Comparison of ENCODE assay signal across 4 cellular contexts in the genomic region with DNA sequence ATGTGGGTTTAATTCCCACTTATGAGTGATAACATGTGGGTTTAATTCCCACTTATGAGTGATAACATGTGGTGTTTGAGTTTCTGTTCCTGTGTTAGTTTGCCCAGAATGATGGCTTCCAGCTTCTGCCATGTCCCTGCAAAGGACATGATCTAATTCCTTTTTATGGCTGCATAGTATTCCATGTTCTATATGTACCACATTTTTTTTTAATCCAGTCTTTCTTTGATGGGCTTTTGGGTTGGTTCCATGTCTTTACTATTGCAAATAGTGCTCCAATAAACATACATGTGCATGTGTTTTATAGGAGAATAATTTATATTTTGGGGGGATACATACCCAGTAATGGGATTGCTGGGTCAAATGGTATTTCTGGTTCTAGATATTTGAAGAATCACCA.
A peak's percentile ranks its signal among the peaks of the same experiment; 100 is the strongest.
TF ChIP-seq lines count a peak whose summit lies in the region.

No MANE protein-coding gene starts in this region.

TF ChIP-seq in SK-N-SH treated with all-trans-retinoic acid at 6 μM for 48 hours, 23 proteins besides CTCF, POLR2A, EP300 and RAD21:
- TF ChIP-seq, protein P1, sequence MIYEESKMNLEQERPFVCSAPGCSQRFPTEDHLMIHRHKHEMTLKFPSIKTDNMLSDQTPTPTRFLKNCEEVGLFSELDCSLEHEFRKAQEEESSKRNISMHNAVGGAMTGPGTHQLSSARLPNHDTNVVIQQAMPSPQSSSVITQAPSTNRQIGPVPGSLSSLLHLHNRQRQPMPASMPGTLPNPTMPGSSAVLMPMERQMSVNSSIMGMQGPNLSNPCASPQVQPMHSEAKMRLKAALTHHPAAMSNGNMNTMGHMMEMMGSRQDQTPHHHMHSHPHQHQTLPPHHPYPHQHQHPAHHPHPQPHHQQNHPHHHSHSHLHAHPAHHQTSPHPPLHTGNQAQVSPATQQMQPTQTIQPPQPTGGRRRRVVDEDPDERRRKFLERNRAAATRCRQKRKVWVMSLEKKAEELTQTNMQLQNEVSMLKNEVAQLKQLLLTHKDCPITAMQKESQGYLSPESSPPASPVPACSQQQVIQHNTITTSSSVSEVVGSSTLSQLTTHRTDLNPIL (CRISPR knock-in tag; IDR thresholded peaks at IDR 0.05; ENCODE audit: low read depth) = no peak
- TF ChIP-seq CSDC2 (CRISPR knock-in tag; IDR thresholded peaks at IDR 0.05) (no peak), ZFP3 (CRISPR knock-in tag; IDR thresholded peaks at IDR 0.05) (no peak), ZNF8 (CRISPR knock-in tag; IDR thresholded peaks at IDR 0.05) (peak; percentile 92), ZFP30 (CRISPR knock-in tag; IDR thresholded peaks at IDR 0.05) (no peak), BACH2 (CRISPR knock-in tag; IDR thresholded peaks at IDR 0.05; ENCODE audit: borderline replicate concordance) (no peak), OSR1 (CRISPR knock-in tag; IDR thresholded peaks at IDR 0.05) (no peak)
- TF ChIP-seq, protein P2, sequence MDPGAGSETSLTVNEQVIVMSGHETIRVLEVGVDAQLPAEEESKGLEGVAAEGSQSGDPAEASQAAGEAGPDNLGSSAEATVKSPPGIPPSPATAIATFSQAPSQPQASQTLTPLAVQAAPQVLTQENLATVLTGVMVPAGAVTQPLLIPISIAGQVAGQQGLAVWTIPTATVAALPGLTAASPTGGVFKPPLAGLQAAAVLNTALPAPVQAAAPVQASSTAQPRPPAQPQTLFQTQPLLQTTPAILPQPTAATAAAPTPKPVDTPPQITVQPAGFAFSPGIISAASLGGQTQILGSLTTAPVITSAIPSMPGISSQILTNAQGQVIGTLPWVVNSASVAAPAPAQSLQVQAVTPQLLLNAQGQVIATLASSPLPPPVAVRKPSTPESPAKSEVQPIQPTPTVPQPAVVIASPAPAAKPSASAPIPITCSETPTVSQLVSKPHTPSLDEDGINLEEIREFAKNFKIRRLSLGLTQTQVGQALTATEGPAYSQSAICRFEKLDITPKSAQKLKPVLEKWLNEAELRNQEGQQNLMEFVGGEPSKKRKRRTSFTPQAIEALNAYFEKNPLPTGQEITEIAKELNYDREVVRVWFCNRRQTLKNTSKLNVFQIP (CRISPR knock-in tag; IDR thresholded peaks at IDR 0.05; ENCODE audit: borderline replicate concordance, low read depth) = no peak
TF ChIP-seq in SK-N-SH treated with all-trans-retinoic acid at 6 μM for 48 hours: peak in this region for 1.

TF ChIP-seq in SK-N-SH, 30 proteins besides CTCF, POLR2A, EP300 and RAD21:
- no peak for TF ChIP-seq RFX5 (IDR thresholded peaks at IDR 0.05; ENCODE audit: low read length)
- TF ChIP-seq JUND (IDR thresholded peaks at IDR 0.05) = no peak
- TF ChIP-seq CHD2 (IDR thresholded peaks at IDR 0.05; ENCODE audit: low read length, partially characterized antibody) = no peak
- TF ChIP-seq YY1 (IDR thresholded peaks at IDR 0.05; ENCODE audit: low read depth) = no peak
- TF ChIP-seq NRF1 (IDR thresholded peaks at IDR 0.05; ENCODE audit: low read depth, low read length) = no peak
- no peak for TF ChIP-seq RXRA (IDR thresholded peaks at IDR 0.05; ENCODE audit: borderline replicate concordance, low read depth)
- TF ChIP-seq RCOR1 (IDR thresholded peaks at IDR 0.05; ENCODE audit: low read length) = no peak
- no peak for TF ChIP-seq SMC3 (IDR thresholded peaks at IDR 0.05; ENCODE audit: low read depth, low read length)
- TF ChIP-seq FOXM1 (IDR thresholded peaks at IDR 0.05; ENCODE audit: low read depth) = no peak
- TF ChIP-seq MXI1 (IDR thresholded peaks at IDR 0.05; ENCODE audit: low read depth, low read length) = no peak
- TF ChIP-seq MEF2A (IDR thresholded peaks at IDR 0.05; ENCODE audit: borderline replicate concordance, low read depth) = no peak
- no peak for TF ChIP-seq GATA2 (CRISPR knock-in tag; IDR thresholded peaks at IDR 0.05)
- TF ChIP-seq POLR2AphosphoS5 (IDR thresholded peaks at IDR 0.05; ENCODE audit: low read depth, low read length) = no peak
- no peak for TF ChIP-seq NFIC (IDR thresholded peaks at IDR 0.05; ENCODE audit: borderline replicate concordance)
- TF ChIP-seq FOSL2 (IDR thresholded peaks at IDR 0.05; ENCODE audit: borderline replicate concordance, low read depth) = no peak

TF ChIP-seq in HEK293, 187 proteins besides CTCF, POLR2A, EP300 and RAD21:
- TF ChIP-seq HOXD13 (CRISPR knock-in tag; IDR thresholded peaks at IDR 0.05; ENCODE audit: borderline replicate concordance) (no peak), ZNF146 (tag by site-specific recombination; IDR thresholded peaks at IDR 0.05) (peak; percentile 39; the same call in 1 of the 2 replicates)

TF ChIP-seq in H1, 55 proteins besides CTCF, POLR2A, EP300 and RAD21 (continued from another document):
- TF ChIP-seq GABPA (IDR thresholded peaks at IDR 0.05; ENCODE audit: borderline replicate concordance, insufficient read depth, low read length) (no peak), TAF7 (optimal IDR thresholded peaks at IDR 0.05; ENCODE audit: borderline replicate concordance, low read depth, low read length) (no peak), RFX5 (IDR thresholded peaks at IDR 0.05; ENCODE audit: borderline replicate concordance, low read depth, low read length) (no peak), KDM1A (IDR thresholded peaks at IDR 0.05; ENCODE audit: borderline replicate concordance, low read length) (no peak), MAFK (IDR thresholded peaks at IDR 0.05; ENCODE audit: low read depth, low read length) (no peak), PHF8 (conservative IDR thresholded peaks at IDR 0.05; ENCODE audit: low read depth, low read length) (no peak), SP1 (IDR thresholded peaks at IDR 0.05; ENCODE audit: low read depth, low read length) (no peak), FOSL1 (IDR thresholded peaks at IDR 0.05; ENCODE audit: insufficient read depth, low read depth, low read length) (no peak), SIN3A (conservative IDR thresholded peaks at IDR 0.05 in 1 of 2, IDR thresholded peaks at IDR 0.05 in 1 of 2; ENCODE audit: low read depth in 1 of 2, low read length in 2 of 2) (no peak), SP2 (IDR thresholded peaks at IDR 0.05; ENCODE audit: low read length) (no peak), HDAC6 (IDR thresholded peaks at IDR 0.05; ENCODE audit: low read depth, low read length) (no peak), JUND (IDR thresholded peaks at IDR 0.05; ENCODE audit: low read length) (no peak)
- TF ChIP-seq, protein P3, sequence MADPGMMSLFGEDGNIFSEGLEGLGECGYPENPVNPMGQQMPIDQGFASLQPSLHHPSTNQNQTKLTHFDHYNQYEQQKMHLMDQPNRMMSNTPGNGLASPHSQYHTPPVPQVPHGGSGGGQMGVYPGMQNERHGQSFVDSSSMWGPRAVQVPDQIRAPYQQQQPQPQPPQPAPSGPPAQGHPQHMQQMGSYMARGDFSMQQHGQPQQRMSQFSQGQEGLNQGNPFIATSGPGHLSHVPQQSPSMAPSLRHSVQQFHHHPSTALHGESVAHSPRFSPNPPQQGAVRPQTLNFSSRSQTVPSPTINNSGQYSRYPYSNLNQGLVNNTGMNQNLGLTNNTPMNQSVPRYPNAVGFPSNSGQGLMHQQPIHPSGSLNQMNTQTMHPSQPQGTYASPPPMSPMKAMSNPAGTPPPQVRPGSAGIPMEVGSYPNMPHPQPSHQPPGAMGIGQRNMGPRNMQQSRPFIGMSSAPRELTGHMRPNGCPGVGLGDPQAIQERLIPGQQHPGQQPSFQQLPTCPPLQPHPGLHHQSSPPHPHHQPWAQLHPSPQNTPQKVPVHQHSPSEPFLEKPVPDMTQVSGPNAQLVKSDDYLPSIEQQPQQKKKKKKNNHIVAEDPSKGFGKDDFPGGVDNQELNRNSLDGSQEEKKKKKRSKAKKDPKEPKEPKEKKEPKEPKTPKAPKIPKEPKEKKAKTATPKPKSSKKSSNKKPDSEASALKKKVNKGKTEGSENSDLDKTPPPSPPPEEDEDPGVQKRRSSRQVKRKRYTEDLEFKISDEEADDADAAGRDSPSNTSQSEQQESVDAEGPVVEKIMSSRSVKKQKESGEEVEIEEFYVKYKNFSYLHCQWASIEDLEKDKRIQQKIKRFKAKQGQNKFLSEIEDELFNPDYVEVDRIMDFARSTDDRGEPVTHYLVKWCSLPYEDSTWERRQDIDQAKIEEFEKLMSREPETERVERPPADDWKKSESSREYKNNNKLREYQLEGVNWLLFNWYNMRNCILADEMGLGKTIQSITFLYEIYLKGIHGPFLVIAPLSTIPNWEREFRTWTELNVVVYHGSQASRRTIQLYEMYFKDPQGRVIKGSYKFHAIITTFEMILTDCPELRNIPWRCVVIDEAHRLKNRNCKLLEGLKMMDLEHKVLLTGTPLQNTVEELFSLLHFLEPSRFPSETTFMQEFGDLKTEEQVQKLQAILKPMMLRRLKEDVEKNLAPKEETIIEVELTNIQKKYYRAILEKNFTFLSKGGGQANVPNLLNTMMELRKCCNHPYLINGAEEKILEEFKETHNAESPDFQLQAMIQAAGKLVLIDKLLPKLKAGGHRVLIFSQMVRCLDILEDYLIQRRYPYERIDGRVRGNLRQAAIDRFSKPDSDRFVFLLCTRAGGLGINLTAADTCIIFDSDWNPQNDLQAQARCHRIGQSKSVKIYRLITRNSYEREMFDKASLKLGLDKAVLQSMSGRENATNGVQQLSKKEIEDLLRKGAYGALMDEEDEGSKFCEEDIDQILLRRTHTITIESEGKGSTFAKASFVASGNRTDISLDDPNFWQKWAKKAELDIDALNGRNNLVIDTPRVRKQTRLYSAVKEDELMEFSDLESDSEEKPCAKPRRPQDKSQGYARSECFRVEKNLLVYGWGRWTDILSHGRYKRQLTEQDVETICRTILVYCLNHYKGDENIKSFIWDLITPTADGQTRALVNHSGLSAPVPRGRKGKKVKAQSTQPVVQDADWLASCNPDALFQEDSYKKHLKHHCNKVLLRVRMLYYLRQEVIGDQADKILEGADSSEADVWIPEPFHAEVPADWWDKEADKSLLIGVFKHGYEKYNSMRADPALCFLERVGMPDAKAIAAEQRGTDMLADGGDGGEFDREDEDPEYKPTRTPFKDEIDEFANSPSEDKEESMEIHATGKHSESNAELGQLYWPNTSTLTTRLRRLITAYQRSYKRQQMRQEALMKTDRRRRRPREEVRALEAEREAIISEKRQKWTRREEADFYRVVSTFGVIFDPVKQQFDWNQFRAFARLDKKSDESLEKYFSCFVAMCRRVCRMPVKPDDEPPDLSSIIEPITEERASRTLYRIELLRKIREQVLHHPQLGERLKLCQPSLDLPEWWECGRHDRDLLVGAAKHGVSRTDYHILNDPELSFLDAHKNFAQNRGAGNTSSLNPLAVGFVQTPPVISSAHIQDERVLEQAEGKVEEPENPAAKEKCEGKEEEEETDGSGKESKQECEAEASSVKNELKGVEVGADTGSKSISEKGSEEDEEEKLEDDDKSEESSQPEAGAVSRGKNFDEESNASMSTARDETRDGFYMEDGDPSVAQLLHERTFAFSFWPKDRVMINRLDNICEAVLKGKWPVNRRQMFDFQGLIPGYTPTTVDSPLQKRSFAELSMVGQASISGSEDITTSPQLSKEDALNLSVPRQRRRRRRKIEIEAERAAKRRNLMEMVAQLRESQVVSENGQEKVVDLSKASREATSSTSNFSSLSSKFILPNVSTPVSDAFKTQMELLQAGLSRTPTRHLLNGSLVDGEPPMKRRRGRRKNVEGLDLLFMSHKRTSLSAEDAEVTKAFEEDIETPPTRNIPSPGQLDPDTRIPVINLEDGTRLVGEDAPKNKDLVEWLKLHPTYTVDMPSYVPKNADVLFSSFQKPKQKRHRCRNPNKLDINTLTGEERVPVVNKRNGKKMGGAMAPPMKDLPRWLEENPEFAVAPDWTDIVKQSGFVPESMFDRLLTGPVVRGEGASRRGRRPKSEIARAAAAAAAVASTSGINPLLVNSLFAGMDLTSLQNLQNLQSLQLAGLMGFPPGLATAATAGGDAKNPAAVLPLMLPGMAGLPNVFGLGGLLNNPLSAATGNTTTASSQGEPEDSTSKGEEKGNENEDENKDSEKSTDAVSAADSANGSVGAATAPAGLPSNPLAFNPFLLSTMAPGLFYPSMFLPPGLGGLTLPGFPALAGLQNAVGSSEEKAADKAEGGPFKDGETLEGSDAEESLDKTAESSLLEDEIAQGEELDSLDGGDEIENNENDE (IDR thresholded peaks at IDR 0.05; ENCODE audit: insufficient replicate concordance, low read length) = no peak
- TF ChIP-seq, protein P4, sequence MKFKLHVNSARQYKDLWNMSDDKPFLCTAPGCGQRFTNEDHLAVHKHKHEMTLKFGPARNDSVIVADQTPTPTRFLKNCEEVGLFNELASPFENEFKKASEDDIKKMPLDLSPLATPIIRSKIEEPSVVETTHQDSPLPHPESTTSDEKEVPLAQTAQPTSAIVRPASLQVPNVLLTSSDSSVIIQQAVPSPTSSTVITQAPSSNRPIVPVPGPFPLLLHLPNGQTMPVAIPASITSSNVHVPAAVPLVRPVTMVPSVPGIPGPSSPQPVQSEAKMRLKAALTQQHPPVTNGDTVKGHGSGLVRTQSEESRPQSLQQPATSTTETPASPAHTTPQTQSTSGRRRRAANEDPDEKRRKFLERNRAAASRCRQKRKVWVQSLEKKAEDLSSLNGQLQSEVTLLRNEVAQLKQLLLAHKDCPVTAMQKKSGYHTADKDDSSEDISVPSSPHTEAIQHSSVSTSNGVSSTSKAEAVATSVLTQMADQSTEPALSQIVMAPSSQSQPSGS (IDR thresholded peaks at IDR 0.05; ENCODE audit: low read length) = no peak
